ENCODE assay signal across 28 cellular contexts in genomic region chr11:36007127-36007824, GRCh38.
DNase-seq lines count a peak whose midpoint lies in the region; ATAC-seq and TF ChIP-seq lines count a peak whose summit lies in the region.
"Had no signal": no experiment of that assay in that cellular context is flagged by ENCODE, and none has a peak within 500 bp of the region (broad histone marks: within the 10 kb centered on the region; RNA-seq: fewer than 3 reads in every experiment).

No MANE protein-coding gene starts in this region.

- TF ChIP-seq CTCF in PC-3 (conservative IDR thresholded peaks at IDR 0.05; ENCODE audit: low read depth, low read length) (no peak), epithelial cell of esophagus (IDR thresholded peaks at IDR 0.05; ENCODE audit: insufficient read depth, low read depth, low read length, missing control alignments) (no peak), smooth muscle cell (IDR thresholded peaks at IDR 0.05; ENCODE audit: borderline replicate concordance, insufficient read depth, poor library complexity, severe bottlenecking) (no peak), thyroid gland (IDR thresholded peaks at IDR 0.05) (no peak), tibial nerve (IDR thresholded peaks at IDR 0.05) (no peak)

- no peaks in the 10 kb centered on the region for H3K9me2 ChIP-seq in PC-3 (replicated peaks; ENCODE audit: low read length)

- H2AFZ ChIP-seq in PC-3 (ENCODE audit: low read length) = no peak overlapping the region
- H2AFZ ChIP-seq in smooth muscle cell (ENCODE audit: low read depth) = no peak overlapping the region
- H2AFZ ChIP-seq: GM23248 had no signal

- CTCF ChIA-PET in PC-3 (lab: Charles Lee) = interaction anchor here (0.9 kb wide), 1 partner anchor 185 kb away, joined by 8 read pairs; no protein-coding TSS in a partner anchor

- H3K9ac ChIP-seq in PC-3 (ENCODE audit: low read length) (no peak overlapping the region), smooth muscle cell (ENCODE audit: low read depth) (no peak overlapping the region)
- H3K9ac ChIP-seq: GM23248 had no signal

- 44% methylated on average over 11 of the region's 11 CpGs for WGBS in smooth muscle cell (ENCODE audit: low lambda C conversion rate)
- 91 to 94% methylated on average over 11 of the region's 11 CpGs for WGBS in thyroid gland, 2 donors
- 85 to 91% methylated on average over 11 of the region's 11 CpGs for WGBS in tibial nerve, 2 donors

- POLR2A ChIA-PET in PC-3 (lab: Charles Lee; ENCODE audit: unreplicated experiment) = no interaction called here

- H3K4me2 ChIP-seq in PC-3 (ENCODE audit: low read length) (peak overlapping the region; percentile 81), smooth muscle cell (peak overlapping the region; percentile 53)

- H4K20me1 ChIP-seq in PC-3 (ENCODE audit: low read length) (no peaks in the 10 kb centered on the region), smooth muscle cell (ENCODE audit: low read depth) (peaks cover 37% of the 10 kb centered on the region)

- DNase-seq in NCI-H2081 (lab: John Stamatoyannopoulos, UW) (peak; percentile 19 to 52), NCI-H2081 treated with DMSO at 0.1 percent for 48 hours (lab: John Stamatoyannopoulos, UW) (no peak), PC-3 (peak; percentile 84), epithelial cell of esophagus (ENCODE audit: low read depth) (peak; percentile 91), smooth muscle cell (lab: John Stamatoyannopoulos, UW; ENCODE audit: unreplicated experiment) (no peak), thyroid gland (no peak), tibial nerve (ENCODE audit: low spot score in 2 of 2) (no peak)
- DNase-seq: 8988T; activated CD4-positive, alpha-beta T cell treated with anti-CD3 and anti-CD28 coated beads, Interleukin-2, amount 50 U/mL, for 48 hours; activated CD4-positive, CD25-positive, alpha-beta regulatory T cell; activated CD8-positive, alpha-beta memory T cell treated with anti-CD3 and anti-CD28 coated beads, Interleukin-2, amount 50 U/mL, for 48 hours; CD8-positive, alpha-beta T cell; DMS153; dorsolateral prefrontal cortex; GDM1; GM23248; heart left ventricle; left cardiac atrium; mesenchymal stem cell; MG63; NCI-H1436 treated with DMSO at 0.1 percent for 48 hours; NCI-H2171 treated with DMSO at 0.1 percent for 48 hours; NK-92 treated with Interleukin-12 subunit alpha and Interleukin-12 subunit beta, amount 100 ng/mL, for 24 hours; nucleus accumbens; upper lobe of right lung had no signal

- H3K4me3 ChIP-seq in PC-3 (ENCODE audit: low read length) (no peak overlapping the region), epithelial cell of esophagus (ENCODE audit: low read length) (no peak overlapping the region), smooth muscle cell (no peak overlapping the region), thyroid gland (replicated peaks in 1 of 3) (no peak overlapping the region), tibial nerve (no peak overlapping the region)
- H3K4me3 ChIP-seq: ascending aorta, dorsolateral prefrontal cortex, GM23248, heart left ventricle, K562, MG63, upper lobe of right lung had no signal

- H3K36me3 ChIP-seq in PC-3 (ENCODE audit: low read depth, low read length) = peaks cover 5% of the 10 kb centered on the region; the same call in 1 of the 2 replicates
- H3K36me3 ChIP-seq in smooth muscle cell (ENCODE audit: low read depth) = no peaks in the 10 kb centered on the region
- no peaks in the 10 kb centered on the region for H3K36me3 ChIP-seq in thyroid gland
- H3K36me3 ChIP-seq in tibial nerve = no peaks in the 10 kb centered on the region
- H3K36me3 ChIP-seq: ascending aorta, heart left ventricle, MG63, upper lobe of right lung had no signal

- H3K4me1 ChIP-seq in PC-3 (ENCODE audit: insufficient read depth, low read length) (peaks cover 58% of the 10 kb centered on the region), smooth muscle cell (ENCODE audit: low read depth) (peaks cover 32% of the 10 kb centered on the region), thyroid gland (peaks cover 0 to 15% of the 10 kb centered on the region in 2 donors), tibial nerve (peaks cover 0 to 50% (median 21%) of the 10 kb centered on the region in 4 donors)

- TF ChIP-seq POLR2A in thyroid gland (IDR thresholded peaks at IDR 0.05) = no peak
- TF ChIP-seq POLR2A in tibial nerve (IDR thresholded peaks at IDR 0.05) = no peak

- no peaks in the 10 kb centered on the region for H3K9me3 ChIP-seq in PC-3 (ENCODE audit: low read length)
- no peaks in the 10 kb centered on the region for H3K9me3 ChIP-seq in smooth muscle cell (replicated peaks; ENCODE audit: low read depth)
- H3K9me3 ChIP-seq in thyroid gland = no peaks in the 10 kb centered on the region
- peaks cover 0 to 3% (median 0%) of the 10 kb centered on the region in 4 donors for H3K9me3 ChIP-seq in tibial nerve
- H3K9me3 ChIP-seq: ascending aorta, heart left ventricle, upper lobe of right lung had no signal

- H3F3A ChIP-seq in PC-3 (ENCODE audit: low read length, unreplicated experiment) (peaks cover 9% of the 10 kb centered on the region), smooth muscle cell (ENCODE audit: low read depth) (peaks cover 3% of the 10 kb centered on the region)

- H3K27ac ChIP-seq in PC-3 (ENCODE audit: low read length) (peak overlapping the region; percentile 68), smooth muscle cell (ENCODE audit: low read depth) (no peak overlapping the region), thyroid gland (no peak overlapping the region), tibial nerve (peak overlapping the region in 1 of 4 donors; percentile 79)
- H3K27ac ChIP-seq: GM23248, upper lobe of right lung had no signal

- intact Hi-C loops in PC-3 (cut with micrococcal nuclease) (loop anchor here (5.0 kb wide), 2 partner anchors 55 to 390 kb away; partner anchors contain the start of gene FJX1), thyroid gland (cut with DNase I) (no loop called here)

- H3K27me3 ChIP-seq in PC-3 (ENCODE audit: low read length) = no peaks in the 10 kb centered on the region
- H3K27me3 ChIP-seq in smooth muscle cell (ENCODE audit: low read depth) = no peaks in the 10 kb centered on the region
- no peaks in the 10 kb centered on the region for H3K27me3 ChIP-seq in thyroid gland
- H3K27me3 ChIP-seq in tibial nerve = no peaks in the 10 kb centered on the region
- H3K27me3 ChIP-seq: ascending aorta, dorsolateral prefrontal cortex, heart left ventricle, MG63, upper lobe of right lung had no signal

- no peak for TF ChIP-seq EP300 in tibial nerve (IDR thresholded peaks at IDR 0.05)

- ATAC-seq in PC-3 (peak; percentile 34), SK-N-SH treated with all-trans-retinoic acid at 6 μM for 48 hours (no peak)
- ATAC-seq: CD8-positive, alpha-beta T cell; heart left ventricle; K562; left cardiac atrium; upper lobe of right lung had no signal

- no TSS peak for BruUV-seq in PC-3 (replicated peaks; lab: Mats Ljungman, UMichigan)

- H3K79me2 ChIP-seq in PC-3 (ENCODE audit: low read length) (peaks cover 54% of the 10 kb centered on the region), smooth muscle cell (ENCODE audit: low read depth) (no peaks in the 10 kb centered on the region)

TF ChIP-seq in SK-N-SH treated with all-trans-retinoic acid at 6 μM for 48 hours, 23 proteins besides CTCF, POLR2A, EP300 and RAD21:
- TF ChIP-seq ARNTL (CRISPR knock-in tag; IDR thresholded peaks at IDR 0.05; ENCODE audit: borderline replicate concordance, low read depth) = no peak
- no peak for TF ChIP-seq CSDC2 (CRISPR knock-in tag; IDR thresholded peaks at IDR 0.05)
- no peak for TF ChIP-seq SNAI2 (CRISPR knock-in tag; IDR thresholded peaks at IDR 0.05)
- TF ChIP-seq GLIS3 (CRISPR knock-in tag; IDR thresholded peaks at IDR 0.05) = no peak
- TF ChIP-seq ZC3H10 (CRISPR knock-in tag; IDR thresholded peaks at IDR 0.05) = no peak
- TF ChIP-seq RARB (CRISPR knock-in tag; IDR thresholded peaks at IDR 0.05) = no peak

Comparison
In these comparisons a context has a peak if more than half of its experiments do, and no peak if none do; other contexts are left out.
1. DNase-seq: peak in NCI-H2081 (2 of 2), PC-3 (single experiment) and epithelial cell of esophagus (single experiment); none in NCI-H2081 treated with DMSO at 0.1 percent for 48 hours (single experiment), smooth muscle cell (single experiment), thyroid gland (0 of 2) and tibial nerve (0 of 2).